In genomic region chr5:32585446-32586250, GRCh38 we compare ENCODE assay signal across 1 cellular context.
TF ChIP-seq lines count a peak whose summit lies in the region.

TSS of gene SUB1 (plus strand) at chr5:32585557. CDS start at chr5:32588513, 2,956 bp downstream.

TF ChIP-seq in HEK293, 187 proteins besides CTCF, POLR2A, EP300 and RAD21 (continued from another document and continues in another):
- TF ChIP-seq PRDM2 (tag by site-specific recombination; IDR thresholded peaks at IDR 0.05; ENCODE audit: borderline replicate concordance), result no peak
- TF ChIP-seq ZNF544 (tag by site-specific recombination; IDR thresholded peaks at IDR 0.05), result no peak
- no peak for TF ChIP-seq ZNF664 (tag by site-specific recombination; IDR thresholded peaks at IDR 0.05)
- no peak for TF ChIP-seq ZNF514 (tag by site-specific recombination; IDR thresholded peaks at IDR 0.05)
- no peak for TF ChIP-seq ZNF274 (IDR thresholded peaks at IDR 0.05; ENCODE audit: low read length)
- TF ChIP-seq ZNF274 (tag by site-specific recombination; IDR thresholded peaks at IDR 0.05; ENCODE audit: borderline replicate concordance), result no peak
- TF ChIP-seq ZNF792 (tag by site-specific recombination; IDR thresholded peaks at IDR 0.05), result no peak
- TF ChIP-seq GLI4 (tag by site-specific recombination; IDR thresholded peaks at IDR 0.05), result 0 out of 2 replicates have a peak, but pooled peaks have one; percentile 61
- TF ChIP-seq ZNF639 (tag by site-specific recombination; IDR thresholded peaks at IDR 0.05), result peak; percentile 44
- TF ChIP-seq TCF7L2 (IDR thresholded peaks at IDR 0.05; ENCODE audit: borderline replicate concordance, low read depth, low read length), result no peak
- TF ChIP-seq KLF9 (tag by site-specific recombination; IDR thresholded peaks at IDR 0.05; ENCODE audit: low read depth), result peak; percentile 92
- TF ChIP-seq OSR2 (tag by site-specific recombination; IDR thresholded peaks at IDR 0.05), result no peak
- TF ChIP-seq ZNF704 (tag by site-specific recombination; IDR thresholded peaks at IDR 0.05), result no peak
- TF ChIP-seq BCL11A (tag by site-specific recombination; IDR thresholded peaks at IDR 0.05; ENCODE audit: low read depth), result no peak
- no peak for TF ChIP-seq KLF8 (tag by site-specific recombination; IDR thresholded peaks at IDR 0.05)
- TF ChIP-seq PRDM4 (tag by site-specific recombination; IDR thresholded peaks at IDR 0.05), result no peak
- no peak for TF ChIP-seq ZNF292 (tag by site-specific recombination; IDR thresholded peaks at IDR 0.05; ENCODE audit: borderline replicate concordance, low read depth)
- no peak for TF ChIP-seq ZNF19 (tag by site-specific recombination; IDR thresholded peaks at IDR 0.05; ENCODE audit: low read depth)
- no peak for TF ChIP-seq ZNF214 (tag by site-specific recombination; IDR thresholded peaks at IDR 0.05; ENCODE audit: borderline replicate concordance)
- TF ChIP-seq ZFP3 (tag by site-specific recombination; IDR thresholded peaks at IDR 0.05; ENCODE audit: low read depth), result no peak
- TF ChIP-seq ZNF148 (tag by site-specific recombination; IDR thresholded peaks at IDR 0.05; ENCODE audit: borderline replicate concordance), result no peak
- TF ChIP-seq ZNF548 (tag by site-specific recombination; IDR thresholded peaks at IDR 0.05), result no peak
- no peak for TF ChIP-seq ZNF561 (tag by site-specific recombination; IDR thresholded peaks at IDR 0.05; ENCODE audit: borderline replicate concordance)
- TF ChIP-seq ZNF624 (tag by site-specific recombination; IDR thresholded peaks at IDR 0.05), result no peak
- TF ChIP-seq ZNF398 (tag by site-specific recombination; IDR thresholded peaks at IDR 0.05), result peak; percentile 82
- TF ChIP-seq ZNF610 (tag by site-specific recombination; IDR thresholded peaks at IDR 0.05; ENCODE audit: borderline replicate concordance), result peak; percentile 40; the same call in 1 of the 2 replicates
- TF ChIP-seq ZSCAN18 (tag by site-specific recombination; IDR thresholded peaks at IDR 0.05), result no peak
- no peak for TF ChIP-seq SCRT2 (tag by site-specific recombination; IDR thresholded peaks at IDR 0.05)
- peak; percentile 90 for TF ChIP-seq ZXDB (tag by site-specific recombination; IDR thresholded peaks at IDR 0.05)
- no peak for TF ChIP-seq ZNF121 (tag by site-specific recombination; IDR thresholded peaks at IDR 0.05)
- no peak for TF ChIP-seq INSM2 (tag by site-specific recombination; IDR thresholded peaks at IDR 0.05)
- no peak; the same call in none of the 2 replicates for TF ChIP-seq GLIS1 (tag by site-specific recombination; IDR thresholded peaks at IDR 0.05)
- no peak for TF ChIP-seq ZBTB7A (tag by site-specific recombination; IDR thresholded peaks at IDR 0.05; ENCODE audit: low read depth)
- TF ChIP-seq ZNF266 (tag by site-specific recombination; IDR thresholded peaks at IDR 0.05; ENCODE audit: low read depth), result no peak
- TF ChIP-seq ZBTB10 (tag by site-specific recombination; IDR thresholded peaks at IDR 0.05), result no peak
- TF ChIP-seq ZNF776 (tag by site-specific recombination; IDR thresholded peaks at IDR 0.05; ENCODE audit: borderline replicate concordance), result no peak
- no peak for TF ChIP-seq RBAK (tag by site-specific recombination; IDR thresholded peaks at IDR 0.05)
- TF ChIP-seq ZNF670 (tag by site-specific recombination; IDR thresholded peaks at IDR 0.05; ENCODE audit: low read depth), result no peak
- no peak for TF ChIP-seq ZNF10 (tag by site-specific recombination; IDR thresholded peaks at IDR 0.05)
